ENCODE assay signal across 8 cellular contexts in the genomic region with DNA sequence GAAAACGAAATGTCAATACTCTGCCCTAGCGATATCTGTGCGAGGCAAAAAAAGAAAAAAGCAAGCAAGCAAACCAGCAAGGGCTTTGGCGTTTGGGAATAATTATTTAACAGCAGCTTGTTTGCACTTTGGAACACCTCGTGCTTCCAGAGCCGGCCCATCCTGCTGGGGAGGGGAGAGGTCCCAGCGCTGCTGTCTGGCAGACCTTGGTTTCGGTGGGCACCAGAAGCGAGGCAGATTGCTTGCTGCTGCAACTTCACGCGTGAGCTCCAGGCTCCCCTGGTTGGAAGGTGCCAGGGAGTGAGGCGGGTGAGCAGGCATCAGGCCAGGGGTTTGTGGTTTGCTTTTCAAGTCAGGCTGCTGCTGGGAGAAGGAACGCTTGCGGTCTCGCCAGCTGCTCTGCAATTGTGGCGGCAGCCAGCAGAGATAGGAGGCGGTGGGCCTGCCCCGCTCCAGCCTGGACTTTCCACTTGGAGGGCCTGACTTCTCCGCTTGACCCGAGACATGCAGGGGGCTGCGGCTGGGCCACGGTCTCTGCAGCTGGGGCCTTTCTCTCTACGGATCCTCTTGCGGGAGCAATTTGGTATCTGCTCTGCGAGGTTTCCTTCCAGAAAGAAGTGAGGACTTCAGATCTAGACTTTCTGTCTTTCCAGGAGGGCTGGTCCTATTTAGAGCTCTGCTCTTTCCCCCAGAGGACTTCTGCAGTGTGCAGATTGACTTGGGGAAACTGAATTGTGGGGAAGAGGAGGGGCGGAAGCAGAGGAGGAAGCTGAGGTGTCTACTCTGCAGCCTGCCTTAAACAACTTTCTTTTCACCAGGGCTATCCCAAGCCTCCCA.
DNase-seq lines count a peak whose midpoint lies in the region; ATAC-seq and TF ChIP-seq lines count a peak whose summit lies in the region.

No MANE protein-coding gene starts in this region.

- peaks cover 10 to 20% (median 15%) of the 10 kb centered on the region in 7 donors for H3K4me1 Mint-ChIP-seq in naive thymus-derived CD4-positive, alpha-beta T cell

- no peaks in the 10 kb centered on the region for H3K27me3 ChIP-seq in naive thymus-derived CD4-positive, alpha-beta T cell (ENCODE audit: control insufficient read depth in 2 of 2, insufficient read depth in 2 of 2, low read length in 2 of 2)
- peaks cover 0 to 2% of the 10 kb centered on the region in 2 donors for H3K27me3 ChIP-seq in tibial nerve

- TF ChIP-seq CTCF in epithelial cell of proximal tubule (conservative IDR thresholded peaks at IDR 0.05; ENCODE audit: low read depth, low read length) (no peak), tibial nerve (IDR thresholded peaks at IDR 0.05) (no peak)

- H3K27me3 Mint-ChIP-seq in naive thymus-derived CD4-positive, alpha-beta T cell, result peaks cover 0 to 7% (median 0%) of the 10 kb centered on the region in 5 donors

- CTCF ChIA-PET in naive thymus-derived CD4-positive, alpha-beta T cell (lab: Charles Lee), result interaction anchor here (0.6 kb wide), 1 partner anchor 58 kb away, joined by 3 read pairs; no protein-coding TSS in a partner anchor

- peaks cover 0 to 5% (median 0%) of the 10 kb centered on the region in 11 donors for H3K9me3 Mint-ChIP-seq in naive thymus-derived CD4-positive, alpha-beta T cell

- no peaks in the 10 kb centered on the region for H3K9me3 ChIP-seq in naive thymus-derived CD4-positive, alpha-beta T cell (ENCODE audit: control insufficient read depth in 2 of 3, low read length in 3 of 3)
- H3K9me3 ChIP-seq in tibial nerve, result no peaks in the 10 kb centered on the region

- intact Hi-C loops in naive thymus-derived CD4-positive, alpha-beta T cell (cut with micrococcal nuclease), result loop anchor here in 1 of 2 donors (5.0 kb wide), 1 partner anchor 59 kb away; no protein-coding TSS in a partner anchor

- no peak for TF ChIP-seq POLR2A in tibial nerve (IDR thresholded peaks at IDR 0.05)

- DNase-seq in ACHN (peak; percentile 94), NCI-H226 (peak; percentile 90), epithelial cell of proximal tubule (ENCODE audit: low read depth) (no peak), tibial nerve (ENCODE audit: low spot score in 2 of 2) (peak; percentile 41 to 54)
- DNase-seq in activated CD8-positive, alpha-beta memory T cell treated with anti-CD3 and anti-CD28 coated beads, Interleukin-2, amount 50 U/mL, for 48 hours, result peak; percentile 62
- peak in 8 of 9 donors; percentile 13 to 65 (median 52) for DNase-seq in naive thymus-derived CD4-positive, alpha-beta T cell

- peak; percentile 30 for ATAC-seq in GM19468 (IDR thresholded peaks at IDR 0.05; ENCODE audit: extremely low read depth, unreplicated experiment)
- peak; percentile 80 for ATAC-seq in naive thymus-derived CD4-positive, alpha-beta T cell
- ATAC-seq in HG03280 (IDR thresholded peaks at IDR 0.05; ENCODE audit: unreplicated experiment), result no peak

- TF ChIP-seq EP300 in tibial nerve (IDR thresholded peaks at IDR 0.05), result peak in 1 of 2 donors; percentile 6

- no peaks in the 10 kb centered on the region for H3K36me3 ChIP-seq in naive thymus-derived CD4-positive, alpha-beta T cell (ENCODE audit: control insufficient read depth in 2 of 3, insufficient read depth in 3 of 3, low read length in 3 of 3)
- H3K36me3 ChIP-seq in tibial nerve, result no peaks in the 10 kb centered on the region

- in situ Hi-C loops in ACHN (cut with HindIII; ENCODE audit: low pct_ligation_motif_present, low pct_unique_long_range_greater_than_20kb, low sequenced_read_pairs), result no loop called here

- H3K4me1 ChIP-seq in naive thymus-derived CD4-positive, alpha-beta T cell (ENCODE audit: control insufficient read depth in 2 of 2, insufficient read depth in 2 of 2, low read length in 2 of 2), result peaks cover 0 to 19% of the 10 kb centered on the region in 2 donors
- H3K4me1 ChIP-seq in tibial nerve, result peaks cover 0 to 56% (median 24%) of the 10 kb centered on the region in 4 donors

- WGBS in tibial nerve, 2 donors, result 49 to 52% methylated on average over 26 of the region's 26 CpGs

- H3K27ac Mint-ChIP-seq in naive thymus-derived CD4-positive, alpha-beta T cell, result peak overlapping the region in 5 of 9 donors; percentile 19 to 84 (median 58)

- H3K4me3 Mint-ChIP-seq in naive thymus-derived CD4-positive, alpha-beta T cell, result peak overlapping the region; percentile 66 to 89 (median 80)

- H3K4me3 ChIP-seq in epithelial cell of proximal tubule (ENCODE audit: low read depth, low read length) (peak overlapping the region; percentile 43), tibial nerve (peak overlapping the region; percentile 4 to 31 (median 16))
- H3K4me3 ChIP-seq in naive thymus-derived CD4-positive, alpha-beta T cell (ENCODE audit: low read length), result peak overlapping the region; percentile 55

- POLR2A ChIA-PET in naive thymus-derived CD4-positive, alpha-beta T cell (lab: Charles Lee), result interaction anchor here (0.7 kb wide), 3 partner anchors 10 to 68 kb away, joined by 3 read pairs; no protein-coding TSS in a partner anchor

- H3K27ac ChIP-seq in naive thymus-derived CD4-positive, alpha-beta T cell (ENCODE audit: low read depth, low read length), result no peak overlapping the region
- H3K27ac ChIP-seq in tibial nerve, result peak overlapping the region in 3 of 4 donors; percentile 35 to 87 (median 65)

- H3K36me3 Mint-ChIP-seq in naive thymus-derived CD4-positive, alpha-beta T cell, result no peaks in the 10 kb centered on the region
